1 cellular context compared by ENCODE assay signal in genomic region chr17:29682054-29682453, GRCh38.
TF ChIP-seq lines count a peak whose summit lies in the region.

No MANE protein-coding gene starts in this region.

TF ChIP-seq in WTC11, 78 proteins besides CTCF, POLR2A, EP300 and RAD21 (continued from another document):
- no peak for TF ChIP-seq AR (CRISPR knock-in tag; IDR thresholded peaks at IDR 0.05)
- TF ChIP-seq ZNF423 (CRISPR knock-in tag; IDR thresholded peaks at IDR 0.05), result no peak
- TF ChIP-seq ETV6 (CRISPR knock-in tag; IDR thresholded peaks at IDR 0.05), result no peak
- TF ChIP-seq, protein P1, sequence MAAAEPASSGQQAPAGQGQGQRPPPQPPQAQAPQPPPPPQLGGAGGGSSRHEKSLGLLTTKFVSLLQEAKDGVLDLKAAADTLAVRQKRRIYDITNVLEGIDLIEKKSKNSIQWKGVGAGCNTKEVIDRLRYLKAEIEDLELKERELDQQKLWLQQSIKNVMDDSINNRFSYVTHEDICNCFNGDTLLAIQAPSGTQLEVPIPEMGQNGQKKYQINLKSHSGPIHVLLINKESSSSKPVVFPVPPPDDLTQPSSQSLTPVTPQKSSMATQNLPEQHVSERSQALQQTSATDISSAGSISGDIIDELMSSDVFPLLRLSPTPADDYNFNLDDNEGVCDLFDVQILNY (CRISPR knock-in tag; IDR thresholded peaks at IDR 0.05), result no peak
- no peak for TF ChIP-seq HMGA2 (CRISPR knock-in tag; IDR thresholded peaks at IDR 0.05)
- no peak for TF ChIP-seq STAT6 (CRISPR knock-in tag; conservative IDR thresholded peaks at IDR 0.05; ENCODE audit: low read depth)
- TF ChIP-seq, protein P2, sequence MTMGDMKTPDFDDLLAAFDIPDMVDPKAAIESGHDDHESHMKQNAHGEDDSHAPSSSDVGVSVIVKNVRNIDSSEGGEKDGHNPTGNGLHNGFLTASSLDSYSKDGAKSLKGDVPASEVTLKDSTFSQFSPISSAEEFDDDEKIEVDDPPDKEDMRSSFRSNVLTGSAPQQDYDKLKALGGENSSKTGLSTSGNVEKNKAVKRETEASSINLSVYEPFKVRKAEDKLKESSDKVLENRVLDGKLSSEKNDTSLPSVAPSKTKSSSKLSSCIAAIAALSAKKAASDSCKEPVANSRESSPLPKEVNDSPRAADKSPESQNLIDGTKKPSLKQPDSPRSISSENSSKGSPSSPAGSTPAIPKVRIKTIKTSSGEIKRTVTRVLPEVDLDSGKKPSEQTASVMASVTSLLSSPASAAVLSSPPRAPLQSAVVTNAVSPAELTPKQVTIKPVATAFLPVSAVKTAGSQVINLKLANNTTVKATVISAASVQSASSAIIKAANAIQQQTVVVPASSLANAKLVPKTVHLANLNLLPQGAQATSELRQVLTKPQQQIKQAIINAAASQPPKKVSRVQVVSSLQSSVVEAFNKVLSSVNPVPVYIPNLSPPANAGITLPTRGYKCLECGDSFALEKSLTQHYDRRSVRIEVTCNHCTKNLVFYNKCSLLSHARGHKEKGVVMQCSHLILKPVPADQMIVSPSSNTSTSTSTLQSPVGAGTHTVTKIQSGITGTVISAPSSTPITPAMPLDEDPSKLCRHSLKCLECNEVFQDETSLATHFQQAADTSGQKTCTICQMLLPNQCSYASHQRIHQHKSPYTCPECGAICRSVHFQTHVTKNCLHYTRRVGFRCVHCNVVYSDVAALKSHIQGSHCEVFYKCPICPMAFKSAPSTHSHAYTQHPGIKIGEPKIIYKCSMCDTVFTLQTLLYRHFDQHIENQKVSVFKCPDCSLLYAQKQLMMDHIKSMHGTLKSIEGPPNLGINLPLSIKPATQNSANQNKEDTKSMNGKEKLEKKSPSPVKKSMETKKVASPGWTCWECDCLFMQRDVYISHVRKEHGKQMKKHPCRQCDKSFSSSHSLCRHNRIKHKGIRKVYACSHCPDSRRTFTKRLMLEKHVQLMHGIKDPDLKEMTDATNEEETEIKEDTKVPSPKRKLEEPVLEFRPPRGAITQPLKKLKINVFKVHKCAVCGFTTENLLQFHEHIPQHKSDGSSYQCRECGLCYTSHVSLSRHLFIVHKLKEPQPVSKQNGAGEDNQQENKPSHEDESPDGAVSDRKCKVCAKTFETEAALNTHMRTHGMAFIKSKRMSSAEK (CRISPR knock-in tag; IDR thresholded peaks at IDR 0.05; ENCODE audit: borderline replicate concordance), result no peak
